8 cellular contexts compared by ENCODE assay signal in the genomic region with DNA sequence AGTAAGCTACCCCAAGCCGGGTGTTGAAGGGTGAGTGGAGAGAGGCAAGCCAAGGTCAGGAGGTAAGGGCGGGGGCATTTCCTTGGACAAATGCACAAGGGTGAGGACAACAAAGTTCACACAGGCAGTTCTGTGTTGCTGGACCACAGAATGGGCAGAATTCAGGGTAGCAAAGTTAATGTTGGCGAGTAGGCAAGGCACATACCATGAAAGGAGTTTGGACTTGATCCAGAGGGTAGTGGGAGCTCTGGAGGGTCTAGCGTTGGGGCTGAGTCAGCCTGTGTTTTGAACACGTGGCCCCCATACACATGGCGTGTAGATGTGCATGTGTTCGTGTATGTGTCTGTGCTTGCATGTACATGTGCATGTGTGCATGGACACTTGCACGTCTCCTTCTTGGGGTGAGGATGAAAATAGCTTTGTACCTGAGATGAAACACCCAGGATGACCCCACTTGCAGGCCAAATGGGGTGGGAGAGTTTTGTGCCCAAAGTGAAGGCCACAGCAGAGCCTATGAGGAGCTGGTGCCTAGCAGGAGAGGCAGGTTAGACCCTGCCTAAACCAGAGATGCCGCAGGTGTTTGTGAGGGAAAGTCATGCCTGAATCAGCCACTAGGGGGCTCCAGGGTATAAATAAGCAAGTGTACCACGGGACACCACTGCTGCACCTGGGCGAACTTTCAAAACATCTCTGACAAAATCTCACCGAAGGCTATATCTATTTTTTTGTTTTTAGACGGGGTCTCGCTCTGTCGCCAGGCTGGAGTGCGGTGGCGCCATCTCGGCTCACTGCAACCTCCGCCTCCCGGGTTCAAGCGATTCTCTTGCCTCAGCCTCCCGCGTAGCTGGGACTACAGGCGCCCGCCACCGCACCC. TPM values are rescaled to one million over a fixed set of nuclear protein-coding genes. Genes with fewer than 3 reads are reported as not detected.
DNase-seq lines count a peak whose midpoint lies in the region; ATAC-seq and TF ChIP-seq lines count a peak whose summit lies in the region.

No MANE protein-coding gene starts in this region.

- CTCF ChIA-PET in activated naive CD4-positive, alpha-beta T cell treated with anti-CD3 and anti-CD28 coated beads for 36 hours (lab: Charles Lee): interaction anchor here (0.5 to 3.6 kb wide), 19 partner anchors 13 to 538 kb away, joined by 3 to 58 read pairs (median 4); partner anchors contain the start of genes DENND4B, RAB13, RPS27 and SLC27A3

- no peak overlapping the region for H3K27ac Mint-ChIP-seq in activated naive CD4-positive, alpha-beta T cell treated with anti-CD3 and anti-CD28 coated beads for 36 hours
- peak overlapping the region; percentile 62 for H3K27ac Mint-ChIP-seq in glutamatergic neuron (ENCODE audit: unreplicated experiment)
- H3K27ac Mint-ChIP-seq in progenitor cell of endocrine pancreas: peak overlapping the region; percentile 68

- DNase-seq in AG09309 (ENCODE audit: low read depth) (no peak), M059J (ENCODE audit: low read depth) (peak; percentile 68), glutamatergic neuron (peak; percentile 75), progenitor cell of endocrine pancreas (ENCODE audit: low spot score, unreplicated experiment) (peak; percentile 66)
- peak; percentile 95 for DNase-seq in activated naive CD4-positive, alpha-beta T cell treated with anti-CD3 and anti-CD28 coated beads for 36 hours

- H3K27me3 Mint-ChIP-seq in activated naive CD4-positive, alpha-beta T cell treated with anti-CD3 and anti-CD28 coated beads for 36 hours (ENCODE audit: low read depth): no peaks in the 10 kb centered on the region
- peaks cover 18% of the 10 kb centered on the region for H3K27me3 Mint-ChIP-seq in glutamatergic neuron (ENCODE audit: unreplicated experiment)
- H3K27me3 Mint-ChIP-seq in progenitor cell of endocrine pancreas: no peaks in the 10 kb centered on the region

- H3K4me3 Mint-ChIP-seq in activated naive CD4-positive, alpha-beta T cell treated with anti-CD3 and anti-CD28 coated beads for 36 hours: no peak overlapping the region
- H3K4me3 Mint-ChIP-seq in glutamatergic neuron (ENCODE audit: unreplicated experiment) (peak overlapping the region; percentile 59), progenitor cell of endocrine pancreas (ENCODE audit: low read depth) (no peak overlapping the region)

- intact Hi-C loops in activated naive CD4-positive, alpha-beta T cell treated with anti-CD3 and anti-CD28 coated beads for 36 hours (cut with micrococcal nuclease): loop anchor here (1.0 to 5.0 kb wide), 6 partner anchors 120 to 476 kb away; partner anchors contain the start of genes CREB3L4, HAX1, NPR1 and RAB13

- peak; percentile 65 for ATAC-seq in GM18868 (IDR thresholded peaks at IDR 0.05; ENCODE audit: unreplicated experiment)
- peak; percentile 83 for ATAC-seq in SK-N-SH treated with all-trans-retinoic acid at 6 μM for 48 hours
- no peak for ATAC-seq in HG03108 (IDR thresholded peaks at IDR 0.05; ENCODE audit: unreplicated experiment)

- peaks cover 2% of the 10 kb centered on the region for H3K4me1 Mint-ChIP-seq in activated naive CD4-positive, alpha-beta T cell treated with anti-CD3 and anti-CD28 coated beads for 36 hours (ENCODE audit: low read depth)
- H3K4me1 Mint-ChIP-seq in glutamatergic neuron (ENCODE audit: low read depth, unreplicated experiment) (peaks cover 12% of the 10 kb centered on the region), progenitor cell of endocrine pancreas (ENCODE audit: low read depth) (peaks cover 9% of the 10 kb centered on the region)

- no peaks in the 10 kb centered on the region for H3K9me3 Mint-ChIP-seq in activated naive CD4-positive, alpha-beta T cell treated with anti-CD3 and anti-CD28 coated beads for 36 hours
- H3K9me3 Mint-ChIP-seq in glutamatergic neuron (ENCODE audit: unreplicated experiment): peaks cover 16% of the 10 kb centered on the region
- no peaks in the 10 kb centered on the region for H3K9me3 Mint-ChIP-seq in progenitor cell of endocrine pancreas (ENCODE audit: low read depth)

- TF ChIP-seq CTCF in AG09309 (IDR thresholded peaks at IDR 0.05; ENCODE audit: control insufficient read depth, insufficient read depth, low read depth, low read length, missing control alignments): peak; percentile 83
- TF ChIP-seq CTCF in glutamatergic neuron (IDR thresholded peaks at IDR 0.05; ENCODE audit: partially characterized antibody, unreplicated experiment): peak; percentile 94
- peak; percentile 84 for TF ChIP-seq CTCF in progenitor cell of endocrine pancreas (IDR thresholded peaks at IDR 0.05; ENCODE audit: unreplicated experiment)

- H3K36me3 Mint-ChIP-seq in activated naive CD4-positive, alpha-beta T cell treated with anti-CD3 and anti-CD28 coated beads for 36 hours (ENCODE audit: low read depth): no peaks in the 10 kb centered on the region
- H3K36me3 Mint-ChIP-seq in glutamatergic neuron (ENCODE audit: unreplicated experiment) (no peaks in the 10 kb centered on the region), progenitor cell of endocrine pancreas (ENCODE audit: insufficient read depth) (no peaks in the 10 kb centered on the region)

- no peak overlapping the region for H3K4me3 ChIP-seq in AG09309 (ENCODE audit: control insufficient read depth, low read depth, low read length)

TF ChIP-seq in SK-N-SH treated with all-trans-retinoic acid at 6 μM for 48 hours, 23 proteins besides CTCF, POLR2A, EP300 and RAD21:
- TF ChIP-seq TSHZ2 (CRISPR knock-in tag; IDR thresholded peaks at IDR 0.05): no peak
- TF ChIP-seq OSR1 (CRISPR knock-in tag; IDR thresholded peaks at IDR 0.05): no peak
- TF ChIP-seq TCF4 (CRISPR knock-in tag; IDR thresholded peaks at IDR 0.05; ENCODE audit: borderline replicate concordance): no peak
- no peak for TF ChIP-seq PPARA (CRISPR knock-in tag; IDR thresholded peaks at IDR 0.05; ENCODE audit: borderline replicate concordance)
- no peak for TF ChIP-seq POU6F1 (CRISPR knock-in tag; IDR thresholded peaks at IDR 0.05; ENCODE audit: borderline replicate concordance, low read depth)
- TF ChIP-seq ZNF8 (CRISPR knock-in tag; IDR thresholded peaks at IDR 0.05): no peak
- TF ChIP-seq TOX (CRISPR knock-in tag; IDR thresholded peaks at IDR 0.05; ENCODE audit: borderline replicate concordance): no peak
- no peak for TF ChIP-seq ZC3H10 (CRISPR knock-in tag; IDR thresholded peaks at IDR 0.05)
- no peak for TF ChIP-seq ZFP30 (CRISPR knock-in tag; IDR thresholded peaks at IDR 0.05)
- no peak for TF ChIP-seq ZNF70 (CRISPR knock-in tag; IDR thresholded peaks at IDR 0.05)
- no peak for TF ChIP-seq SNAI2 (CRISPR knock-in tag; IDR thresholded peaks at IDR 0.05)
- TF ChIP-seq RARB (CRISPR knock-in tag; IDR thresholded peaks at IDR 0.05): no peak
- TF ChIP-seq, protein P1, sequence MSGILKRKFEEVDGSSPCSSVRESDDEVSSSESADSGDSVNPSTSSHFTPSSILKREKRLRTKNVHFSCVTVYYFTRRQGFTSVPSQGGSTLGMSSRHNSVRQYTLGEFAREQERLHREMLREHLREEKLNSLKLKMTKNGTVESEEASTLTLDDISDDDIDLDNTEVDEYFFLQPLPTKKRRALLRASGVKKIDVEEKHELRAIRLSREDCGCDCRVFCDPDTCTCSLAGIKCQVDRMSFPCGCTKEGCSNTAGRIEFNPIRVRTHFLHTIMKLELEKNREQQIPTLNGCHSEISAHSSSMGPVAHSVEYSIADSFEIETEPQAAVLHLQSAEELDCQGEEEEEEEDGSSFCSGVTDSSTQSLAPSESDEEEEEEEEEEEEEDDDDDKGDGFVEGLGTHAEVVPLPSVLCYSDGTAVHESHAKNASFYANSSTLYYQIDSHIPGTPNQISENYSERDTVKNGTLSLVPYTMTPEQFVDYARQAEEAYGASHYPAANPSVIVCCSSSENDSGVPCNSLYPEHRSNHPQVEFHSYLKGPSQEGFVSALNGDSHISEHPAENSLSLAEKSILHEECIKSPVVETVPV (CRISPR knock-in tag; IDR thresholded peaks at IDR 0.05): no peak

RNA-seq across cellular contexts. Expression of gene SLC27A3, which starts 21.8 kb away (rescaled TPM):
- 1.2 and 3.7 TPM in 2 replicates for total RNA-seq in M059J (2014; rRNA removed; shearing (Covaris generic))
- 1 to 10 TPM; 2.7 to 4.3 TPM for total RNA-seq in activated naive CD4-positive, alpha-beta T cell treated with anti-CD3 and anti-CD28 coated beads for 36 hours
- total RNA-seq in glutamatergic neuron (ENCODE audit: unreplicated experiment) (10.8 TPM), progenitor cell of endocrine pancreas (29.5 and 36.6 TPM in 2 replicates)
